ENCODE assay signal across 34 cellular contexts in genomic region chr5:89583534-89583933, GRCh38.
"Had no signal": no experiment of that assay in that cellular context is flagged by ENCODE, and none has a peak within 500 bp of the region (broad histone marks: within the 10 kb centered on the region; RNA-seq: fewer than 3 reads in every experiment).

No MANE protein-coding gene starts in this region.

- H3K27ac Mint-ChIP-seq: activated B cell treated with CpG ODN at 0.5 μM for 24 hours; activated CD8-positive, alpha-beta memory T cell treated with anti-CD3 and anti-CD28 coated beads, Interleukin-2, amount 10 ng/mL, durations not matched to agents 7 days and 5 days; activated CD8-positive, alpha-beta T cell treated with anti-CD3 and anti-CD28 coated beads for 36 hours; activated naive CD4-positive, alpha-beta T cell treated with anti-CD3 and anti-CD28 coated beads for 36 hours; activated naive CD4-positive, alpha-beta T cell treated with anti-CD3 and anti-CD28 coated beads, Interleukin-2, amount 50 U/mL, for 24 hours; activated naive CD8-positive, alpha-beta T cell treated with anti-CD3 and anti-CD28 coated beads for 36 hours; activated naive CD8-positive, alpha-beta T cell treated with anti-CD3 and anti-CD28 coated beads, Interleukin-2, amount 50 U/mL, for 24 hours; activated T-helper 1 cell treated with anti-CD3 and anti-CD28 coated beads, Interleukin-12 subunit alpha, Interleukin-12 subunit beta, Interleukin-2, Interleukin-4 antibody, amounts not matched to agents 30 ng/mL and 10 ng/mL and 1 ng/mL, durations not matched to agents 14 hours and 24 hours and 36 hours; activated T-helper 2 cell treated with anti-CD3 and anti-CD28 coated beads, Interferon-gamma antibody, Interleukin-2, Interleukin-4, amounts not matched to agents 10 μg/mL and 5 μg/mL and 100 μg/mL, durations not matched to agents 14 hours and 24 hours and 36 hours; brain; T-helper 17 cell; T-helper 2 cell treated with Interferon-gamma antibody and Interleukin-4, amounts not matched to agents 5 μg/mL and 100 μg/mL, for 36 hours had no signal

- H3K9me3 ChIP-seq: adrenal gland, breast epithelium, colonic mucosa, esophagus muscularis mucosa had no signal

- H3K36me3 ChIP-seq: adrenal gland, ascending aorta, breast epithelium, cardiac muscle cell, colonic mucosa, esophagus muscularis mucosa, WERI-Rb-1 had no signal

- H3K4me1 ChIP-seq: adrenal gland, breast epithelium, colonic mucosa had no signal

- DNase-seq: activated B cell treated with CpG ODN at 0.5 μM for 24 hours; activated CD4-positive, alpha-beta T cell treated with anti-CD3 and anti-CD28 coated beads for 48 hours; activated CD4-positive, alpha-beta T cell treated with anti-CD3 and anti-CD28 coated beads, Interleukin-2, amount 50 U/mL, for 1 hour; activated CD4-positive, alpha-beta T cell treated with anti-CD3 and anti-CD28 coated beads, Interleukin-2, amount 50 U/mL, for 48 hours; activated CD8-positive, alpha-beta memory T cell treated with anti-CD3 and anti-CD28 coated beads, Interleukin-2, amount 10 ng/mL, durations not matched to agents 7 days and 5 days; activated CD8-positive, alpha-beta memory T cell treated with anti-CD3 and anti-CD28 coated beads, Interleukin-2, amount 50 U/mL, for 4 hours; activated CD8-positive, alpha-beta T cell treated with anti-CD3 and anti-CD28 coated beads for 36 hours; activated effector memory CD4-positive, alpha-beta T cell treated with anti-CD3 and anti-CD28 coated beads, Interleukin-2, amount 50 U/mL, for 16 hours; activated naive CD4-positive, alpha-beta T cell treated with anti-CD3 and anti-CD28 coated beads for 36 hours; activated naive CD8-positive, alpha-beta T cell treated with anti-CD3 and anti-CD28 coated beads for 36 hours; activated naive CD8-positive, alpha-beta T cell treated with anti-CD3 and anti-CD28 coated beads, Interleukin-2, amount 50 U/mL, for 24 hours; activated T-cell treated with anti-CD3 and anti-CD28 coated beads, Interleukin-2, amount 50 U/mL, for 1 hour; activated T-cell treated with anti-CD3 and anti-CD28 coated beads, Interleukin-2, amount 50 U/mL, for 48 hours; adrenal gland; amygdala; central memory CD4-positive, alpha-beta T cell; cerebellar nuclear complex; colonic mucosa; effector CD8-positive, alpha-beta T cell; head of caudate nucleus; T-helper 1 cell; T-helper 17 cell; T1000; WERI-Rb-1 had no signal

- H3K36me3 Mint-ChIP-seq: activated CD8-positive, alpha-beta memory T cell treated with anti-CD3 and anti-CD28 coated beads, Interleukin-2, amount 10 ng/mL, durations not matched to agents 7 days and 5 days; activated naive CD4-positive, alpha-beta T cell treated with anti-CD3 and anti-CD28 coated beads, Interleukin-2, amount 50 U/mL, for 24 hours; activated naive CD8-positive, alpha-beta T cell treated with anti-CD3 and anti-CD28 coated beads for 36 hours; brain had no signal

- H3K27me3 ChIP-seq: adrenal gland, ascending aorta, breast epithelium, cardiac muscle cell, colonic mucosa, esophagus muscularis mucosa had no signal

- H3K27me3 Mint-ChIP-seq: activated B cell treated with CpG ODN at 0.5 μM for 24 hours; activated CD8-positive, alpha-beta memory T cell treated with anti-CD3 and anti-CD28 coated beads, Interleukin-2, amount 10 ng/mL, durations not matched to agents 7 days and 5 days; activated CD8-positive, alpha-beta T cell treated with anti-CD3 and anti-CD28 coated beads for 36 hours; activated naive CD4-positive, alpha-beta T cell treated with anti-CD3 and anti-CD28 coated beads, Interleukin-2, amount 50 U/mL, for 24 hours; activated naive CD8-positive, alpha-beta T cell treated with anti-CD3 and anti-CD28 coated beads for 36 hours; activated naive CD8-positive, alpha-beta T cell treated with anti-CD3 and anti-CD28 coated beads, Interleukin-2, amount 50 U/mL, for 24 hours; T-helper 17 cell had no signal

- H3K9me3 Mint-ChIP-seq: activated CD8-positive, alpha-beta T cell treated with anti-CD3 and anti-CD28 coated beads for 36 hours; activated naive CD4-positive, alpha-beta T cell treated with anti-CD3 and anti-CD28 coated beads, Interleukin-2, amount 50 U/mL, for 24 hours; activated T-helper 1 cell treated with anti-CD3 and anti-CD28 coated beads, Interleukin-12 subunit alpha, Interleukin-12 subunit beta, Interleukin-2, Interleukin-4 antibody, amounts not matched to agents 30 ng/mL and 10 ng/mL and 1 ng/mL, durations not matched to agents 14 hours and 24 hours and 36 hours; activated T-helper 2 cell treated with anti-CD3 and anti-CD28 coated beads, Interferon-gamma antibody, Interleukin-2, Interleukin-4, amounts not matched to agents 10 μg/mL and 5 μg/mL and 100 μg/mL, durations not matched to agents 14 hours and 24 hours and 36 hours; T-helper 2 cell treated with Interferon-gamma antibody and Interleukin-4, amounts not matched to agents 5 μg/mL and 100 μg/mL, for 36 hours had no signal

- H3K4me3 ChIP-seq: adrenal gland, ascending aorta, breast epithelium, cardiac muscle cell, colonic mucosa, esophagus muscularis mucosa had no signal

- H3K27ac ChIP-seq: adrenal gland, ascending aorta, breast epithelium, cardiac muscle cell, colonic mucosa, esophagus muscularis mucosa, WERI-Rb-1 had no signal

- H3K4me1 Mint-ChIP-seq: activated CD8-positive, alpha-beta memory T cell treated with anti-CD3 and anti-CD28 coated beads, Interleukin-2, amount 10 ng/mL, durations not matched to agents 7 days and 5 days; activated naive CD4-positive, alpha-beta T cell treated with anti-CD3 and anti-CD28 coated beads, Interleukin-2, amount 50 U/mL, for 24 hours; activated naive CD8-positive, alpha-beta T cell treated with anti-CD3 and anti-CD28 coated beads for 36 hours; activated naive CD8-positive, alpha-beta T cell treated with anti-CD3 and anti-CD28 coated beads, Interleukin-2, amount 50 U/mL, for 24 hours; brain had no signal

- ATAC-seq: activated CD4-positive, CD25-positive, alpha-beta regulatory T cell treated with anti-CD3 and anti-CD28 coated beads, Interleukin-2, amount 50 U/mL, for 24 hours; activated CD8-positive, alpha-beta memory T cell treated with anti-CD3 and anti-CD28 coated beads, Interleukin-2, amount 10 ng/mL, durations not matched to agents 7 days and 5 days; activated CD8-positive, alpha-beta T cell treated with anti-CD3 and anti-CD28 coated beads for 36 hours; activated naive CD8-positive, alpha-beta T cell treated with anti-CD3 and anti-CD28 coated beads, Interleukin-2, amount 50 U/mL, for 24 hours; T-helper 17 cell had no signal

- H3K4me3 Mint-ChIP-seq: activated B cell treated with CpG ODN at 0.5 μM for 24 hours; activated CD8-positive, alpha-beta memory T cell treated with anti-CD3 and anti-CD28 coated beads, Interleukin-2, amount 10 ng/mL, durations not matched to agents 7 days and 5 days; activated CD8-positive, alpha-beta T cell treated with anti-CD3 and anti-CD28 coated beads for 36 hours; activated naive CD4-positive, alpha-beta T cell treated with anti-CD3 and anti-CD28 coated beads for 36 hours; activated naive CD4-positive, alpha-beta T cell treated with anti-CD3 and anti-CD28 coated beads, Interleukin-2, amount 50 U/mL, for 24 hours; activated naive CD8-positive, alpha-beta T cell treated with anti-CD3 and anti-CD28 coated beads for 36 hours; activated naive CD8-positive, alpha-beta T cell treated with anti-CD3 and anti-CD28 coated beads, Interleukin-2, amount 50 U/mL, for 24 hours; activated T-helper 1 cell treated with anti-CD3 and anti-CD28 coated beads, Interleukin-12 subunit alpha, Interleukin-12 subunit beta, Interleukin-2, Interleukin-4 antibody, amounts not matched to agents 30 ng/mL and 10 ng/mL and 1 ng/mL, durations not matched to agents 14 hours and 24 hours and 36 hours; brain; T-helper 17 cell; T-helper 2 cell treated with Interferon-gamma antibody and Interleukin-4, amounts not matched to agents 5 μg/mL and 100 μg/mL, for 36 hours had no signal
